Comparison of ENCODE assay signal across 19 cellular contexts in the genomic region with DNA sequence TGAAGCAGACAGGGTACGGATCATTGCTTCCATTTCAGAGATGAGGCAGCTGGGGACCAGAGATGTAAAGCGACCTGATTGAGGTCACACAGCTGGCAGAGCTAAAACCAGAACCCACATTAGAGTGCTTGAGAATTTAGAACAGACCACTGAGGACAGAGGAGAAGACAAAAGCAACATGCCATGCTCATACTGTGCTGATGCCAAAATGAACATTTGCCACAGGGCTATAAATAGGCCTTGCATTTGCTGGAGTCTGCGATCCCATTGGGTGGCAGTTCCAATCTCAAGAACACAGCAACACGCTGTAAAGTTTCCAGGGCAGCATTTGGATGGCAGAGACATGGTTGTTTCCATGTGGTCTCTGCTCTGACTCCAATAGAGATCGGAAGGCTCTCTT.
"Had no signal": no experiment of that assay in that cellular context is flagged by ENCODE, and none has a peak within 500 bp of the region (broad histone marks: within the 10 kb centered on the region; RNA-seq: fewer than 3 reads in every experiment).

No MANE protein-coding gene starts in this region.

- ATAC-seq: activated CD8-positive, alpha-beta T cell treated with anti-CD3 and anti-CD28 coated beads, Interleukin-2, amount 10 ng/mL, durations not matched to agents 7 days and 5 days; left lobe of liver; mucosa of descending colon; natural killer cell treated with Interleukin-12 subunit alpha and Interleukin-12 subunit beta and Interleukin-15 and Interleukin-18, amount 100 ng/mL, for 72 hours had no signal

- H3K27ac ChIP-seq: adrenal gland, epithelial cell of prostate had no signal

- H3K4me3 ChIP-seq: adrenal gland, mucosa of descending colon had no signal

- H3K27me3 ChIP-seq: adrenal gland had no signal

- H3K36me3 ChIP-seq: adrenal gland had no signal

- DNase-seq: activated B cell treated with CpG ODN at 0.5 μM for 24 hours; activated CD4-positive, alpha-beta T cell treated with anti-CD3 and anti-CD28 coated beads, Interleukin-2, amount 10 ng/mL, durations not matched to agents 24 days and 14 days; activated CD8-positive, alpha-beta memory T cell treated with anti-CD3 and anti-CD28 coated beads, Interleukin-2, amount 50 U/mL, for 4 hours; activated CD8-positive, alpha-beta T cell treated with anti-CD3 and anti-CD28 coated beads, Interleukin-2, amount 10 ng/mL, durations not matched to agents 7 days and 5 days; activated effector memory CD4-positive, alpha-beta T cell treated with anti-CD3 and anti-CD28 coated beads, Interleukin-2, amount 50 U/mL, for 16 hours; activated T-cell treated with anti-CD3 and anti-CD28 coated beads, Interleukin-2, amount 50 U/mL, for 48 hours; adrenal gland; dermis blood vessel endothelial cell; islet precursor cell; mucosa of descending colon; nucleus accumbens; small intestine; stimulated activated CD4-positive, alpha-beta T cell treated with anti-CD3 and anti-CD28 coated beads, Interleukin-4, amount 100 ng/mL, for 4 hours; stimulated activated CD8-positive, alpha-beta memory T cell treated with anti-CD3 and anti-CD28 coated beads, Interleukin-4, amount 100 ng/mL, for 48 hours; stimulated activated naive CD4-positive, alpha-beta T cell treated with Interleukin-2 at 50 U/mL for 16 hours; SW 1271 had no signal

- H3K9me3 ChIP-seq: adrenal gland, mucosa of descending colon had no signal

- H3K4me1 ChIP-seq: adrenal gland had no signal
